In the genomic region with DNA sequence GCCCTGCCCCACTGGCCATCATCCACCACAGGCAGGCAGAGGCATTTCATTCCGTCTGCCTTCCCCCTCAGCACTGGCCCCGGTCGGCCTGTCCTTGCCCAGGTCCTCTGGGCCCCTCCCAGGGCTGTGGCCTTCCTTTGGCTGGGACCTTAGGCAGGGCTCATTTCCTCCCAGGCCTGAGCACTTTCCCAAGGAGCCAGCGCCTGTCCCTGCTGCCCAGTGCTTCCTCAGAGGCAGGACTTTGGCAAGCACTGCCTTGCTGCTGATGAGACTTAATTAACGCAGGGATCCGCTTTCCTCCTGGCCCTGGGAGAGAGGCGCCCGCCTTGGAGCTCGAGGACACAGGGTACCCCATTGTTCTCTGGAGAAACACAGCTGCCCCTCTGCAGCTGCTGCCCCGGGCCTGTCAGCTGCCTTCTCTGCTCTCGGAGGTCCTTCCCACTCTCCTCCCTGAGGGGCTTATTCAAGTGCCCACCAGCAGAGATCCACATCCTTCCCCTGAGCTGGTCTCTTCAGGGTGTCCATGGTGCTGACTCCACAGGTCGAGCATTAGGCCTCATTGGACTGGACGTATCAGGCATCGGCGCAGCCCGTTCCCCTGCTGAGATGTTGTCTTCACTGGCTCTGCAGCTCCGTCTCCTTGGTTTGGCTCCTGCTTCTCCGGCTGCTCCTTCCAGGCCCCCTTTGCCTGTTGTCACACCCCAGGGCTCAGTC, we compare ENCODE assay signal across 10 cellular contexts. TPM values are rescaled to one million over a fixed set of nuclear protein-coding genes. Genes with fewer than 3 reads are reported as not detected.
DNase-seq lines count a peak whose midpoint lies in the region; ATAC-seq and TF ChIP-seq lines count a peak whose summit lies in the region.
"Had no signal": no experiment of that assay in that cellular context is flagged by ENCODE, and none has a peak within 500 bp of the region (broad histone marks: within the 10 kb centered on the region; RNA-seq: fewer than 3 reads in every experiment).

No MANE protein-coding gene starts in this region.

- DNase-seq in C1 segment of cervical spinal cord (lab: John Stamatoyannopoulos, UW) (peak in 12 of 14 donors; percentile 22 to 81 (median 66)), SJCRH30 (peak; percentile 99 to 100), Right ventricle myocardium superior (peak; percentile 81), osteocyte (ENCODE audit: extremely low spot score, unreplicated experiment) (no peak), DMS114 treated with DMSO at 0.1 percent for 48 hours (lab: John Stamatoyannopoulos, UW; ENCODE audit: unreplicated experiment) (no peak)
- DNase-seq: naive thymus-derived CD8-positive, alpha-beta T cell had no signal

- H3K9me3 ChIP-seq in SJCRH30 (replicated peaks) = 0 out of 2 replicates have a peak, but pooled peaks cover 4% of the 10 kb centered on the region

- peak; percentile 26 for ATAC-seq in Right ventricle myocardium superior (ENCODE audit: poor library complexity)
- no peak for ATAC-seq in HG02852 (IDR thresholded peaks at IDR 0.05; ENCODE audit: unreplicated experiment)
- no peak for ATAC-seq in GM18858 (IDR thresholded peaks at IDR 0.05; ENCODE audit: unreplicated experiment)
- ATAC-seq in GM19463 (IDR thresholded peaks at IDR 0.05; ENCODE audit: unreplicated experiment) = no peak
- ATAC-seq: naive thymus-derived CD8-positive, alpha-beta T cell had no signal

- H3K4me1 ChIP-seq in SJCRH30 = peaks cover 64% of the 10 kb centered on the region

- H3K4me3 Mint-ChIP-seq in osteocyte (ENCODE audit: unreplicated experiment) = no peak overlapping the region
- H3K4me3 Mint-ChIP-seq: naive thymus-derived CD8-positive, alpha-beta T cell had no signal

- no peaks in the 10 kb centered on the region for H3K27me3 ChIP-seq in SJCRH30
- H3K27me3 ChIP-seq: BLaER1 treated with 17β-estradiol and CSF1 and Interleukin-3, amounts not matched to agents 10 nM and 100 nM had no signal

- no peak for TF ChIP-seq CTCF in osteocyte (IDR thresholded peaks at IDR 0.05)

- peaks cover 10% of the 10 kb centered on the region for H3K27me3 Mint-ChIP-seq in osteocyte (ENCODE audit: unreplicated experiment)

- peak overlapping the region; percentile 39 for H3K27ac Mint-ChIP-seq in osteocyte (ENCODE audit: unreplicated experiment)

- peak overlapping the region; percentile 44 for H3K4me3 ChIP-seq in SJCRH30
- H3K4me3 ChIP-seq: BLaER1 treated with 17β-estradiol and CSF1 and Interleukin-3, amounts not matched to agents 10 nM and 100 nM had no signal

- intact Hi-C loops in Right ventricle myocardium superior (cut with DNase I) = loop anchor here (5.0 kb wide), 1 partner anchor 44 kb away; a partner anchor contains a TSS

- H3K36me3 ChIP-seq in SJCRH30 = no peaks in the 10 kb centered on the region
- H3K36me3 ChIP-seq: BLaER1 treated with 17β-estradiol and CSF1 and Interleukin-3, amounts not matched to agents 10 nM and 100 nM had no signal

- H3K27ac ChIP-seq in SJCRH30 = peak overlapping the region; percentile 98
- H3K27ac ChIP-seq: BLaER1 treated with 17β-estradiol and CSF1 and Interleukin-3, amounts not matched to agents 10 nM and 100 nM had no signal

- peaks cover 8% of the 10 kb centered on the region for H3K9me3 Mint-ChIP-seq in osteocyte (ENCODE audit: unreplicated experiment)

- no peaks in the 10 kb centered on the region for H3K36me3 Mint-ChIP-seq in osteocyte (ENCODE audit: unreplicated experiment)

- H3K4me1 Mint-ChIP-seq in osteocyte (ENCODE audit: unreplicated experiment) = peaks cover 59% of the 10 kb centered on the region
- H3K4me1 Mint-ChIP-seq: naive thymus-derived CD8-positive, alpha-beta T cell had no signal

RNA-seq across cellular contexts. Expression of a gene that starts 42.9 kb away (rescaled TPM):
- 98.9 and 107 TPM in 2 replicates for total RNA-seq in SJCRH30 (2014; rRNA removed; shearing (Covaris generic))
- total RNA-seq in Right ventricle myocardium superior (25.8 TPM), osteocyte (5.9 and 7.1 TPM in 2 replicates)
- total RNA-seq: naive thymus-derived CD8-positive, alpha-beta T cell had no signal

Comparison
In these comparisons a context has a peak if more than half of its experiments do, and no peak if none do; other contexts are left out.
1. DNase-seq: peak in C1 segment of cervical spinal cord (12 of 14), SJCRH30 (2 of 2) and Right ventricle myocardium superior (single experiment); none in osteocyte (single experiment) and DMS114 treated with DMSO at 0.1 percent for 48 hours (single experiment).